Comparison of ENCODE assay signal across 8 cellular contexts in the genomic region with DNA sequence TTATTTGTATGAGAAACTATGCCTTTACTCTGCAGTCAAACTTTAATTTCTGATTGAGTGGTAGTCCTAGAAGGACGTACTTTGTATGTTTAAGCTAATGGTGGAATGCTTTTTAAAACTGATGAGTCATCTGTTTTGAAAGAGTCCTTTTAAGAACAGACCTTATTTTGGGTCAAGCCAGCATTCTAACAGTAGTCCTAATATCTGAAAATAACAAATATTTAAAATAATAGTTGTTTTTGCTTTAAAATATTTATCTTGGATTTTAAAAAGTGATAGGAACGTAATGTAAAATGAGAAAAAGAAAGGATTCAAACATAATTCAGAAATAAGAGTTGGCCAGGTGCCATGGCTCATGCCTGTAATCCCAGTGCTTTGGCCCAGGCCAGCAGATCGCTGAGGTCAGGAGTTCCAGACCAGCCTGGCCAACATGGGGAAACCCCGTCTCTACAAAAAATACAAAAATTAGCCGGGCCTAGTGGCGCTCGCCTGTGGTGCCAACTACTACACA. TPM values are rescaled to one million over a fixed set of nuclear protein-coding genes. Genes with fewer than 3 reads are reported as not detected.
DNase-seq lines count a peak whose midpoint lies in the region; ATAC-seq and TF ChIP-seq lines count a peak whose summit lies in the region.

No MANE protein-coding gene starts in this region.

- peak overlapping the region; percentile 91 for H3K27ac Mint-ChIP-seq in memory B cell

- H3K27me3 Mint-ChIP-seq in memory B cell: no peaks in the 10 kb centered on the region

- peak overlapping the region; percentile 56 for H3K4me3 Mint-ChIP-seq in memory B cell

- DNase-seq in DMS53 treated with DMSO at 0.1 percent for 48 hours (lab: John Stamatoyannopoulos, UW; ENCODE audit: unreplicated experiment): peak; percentile 2
- peak; percentile 63 for DNase-seq in MG63
- DNase-seq in breast epithelium (ENCODE audit: low spot score in 2 of 2): no peak
- no peak for DNase-seq in memory B cell (ENCODE audit: low spot score in 2 of 2)
- DNase-seq in stimulated activated CD4-positive, alpha-beta T cell treated with anti-CD3 and anti-CD28 coated beads, Interleukin-2, amount 100 ng/mL, for 48 hours: no peak

- no peaks in the 10 kb centered on the region for H3K9me3 Mint-ChIP-seq in memory B cell

- peaks cover 22% of the 10 kb centered on the region for H3K4me1 Mint-ChIP-seq in memory B cell

- ATAC-seq in memory B cell (ENCODE audit: low read depth) (no peak), HG03139 (IDR thresholded peaks at IDR 0.05; ENCODE audit: unreplicated experiment) (no peak), GM18907 (IDR thresholded peaks at IDR 0.05; ENCODE audit: unreplicated experiment) (no peak), HG02852 (IDR thresholded peaks at IDR 0.05; ENCODE audit: unreplicated experiment) (no peak)

- TF ChIP-seq POLR2A in breast epithelium (IDR thresholded peaks at IDR 0.05): no peak

- peaks cover 25% of the 10 kb centered on the region for H3K36me3 ChIP-seq in MG63
- H3K36me3 ChIP-seq in breast epithelium: no peaks in the 10 kb centered on the region

- peaks cover 0 to 4% of the 10 kb centered on the region in 2 donors for H3K4me1 ChIP-seq in breast epithelium

- peaks cover 4% of the 10 kb centered on the region for H3K36me3 Mint-ChIP-seq in memory B cell

- H3K9me3 ChIP-seq in MG63: no peaks in the 10 kb centered on the region
- H3K9me3 ChIP-seq in breast epithelium: no peaks in the 10 kb centered on the region

- H3K4me3 ChIP-seq in MG63: peak overlapping the region; percentile 89
- peak overlapping the region; percentile 78 to 98 (median 85) for H3K4me3 ChIP-seq in breast epithelium

- intact Hi-C loops in breast epithelium (cut with DNase I; ENCODE audit: low total_unique reads): no loop called here

- no peaks in the 10 kb centered on the region; the same call in none of the 2 replicates for H3K27me3 ChIP-seq in MG63
- H3K27me3 ChIP-seq in breast epithelium: no peaks in the 10 kb centered on the region

- peak overlapping the region; percentile 59 to 94 for H3K27ac ChIP-seq in breast epithelium

- TF ChIP-seq CTCF in breast epithelium (IDR thresholded peaks at IDR 0.05): no peak

RNA-seq across cellular contexts. Expression of a gene that starts 1.3 kb away (rescaled TPM):
- total RNA-seq in MG63 (2014; rRNA removed; shearing (Covaris generic); ENCODE audit: low replicate concordance): 23.2 and 37.0 TPM in 2 replicates
- total RNA-seq in breast epithelium: 10 to 100 TPM; 32.1 to 40.2 (median 40.1) TPM

Comparison
In these comparisons a context has a peak if more than half of its experiments do, and no peak if none do; other contexts are left out.
1. DNase-seq: peak in DMS53 treated with DMSO at 0.1 percent for 48 hours (single experiment) and MG63 (single experiment); none in breast epithelium (0 of 2), memory B cell (0 of 2) and stimulated activated CD4-positive, alpha-beta T cell treated with anti-CD3 and anti-CD28 coated beads, Interleukin-2, amount 100 ng/mL, for 48 hours (0 of 2).